9 cellular contexts compared by ENCODE assay signal in genomic region chr2:42328148-42328833, GRCh38. TPM values are rescaled to one million over a fixed set of nuclear protein-coding genes. Genes with fewer than 3 reads are reported as not detected.
A peak's percentile ranks its signal among the peaks of the same experiment; 100 is the strongest.
DNase-seq lines count a peak whose midpoint lies in the region; ATAC-seq and TF ChIP-seq lines count a peak whose summit lies in the region.
"Had no signal": no experiment of that assay in that cellular context is flagged by ENCODE, and none has a peak within 500 bp of the region (broad histone marks: within the 10 kb centered on the region; RNA-seq: fewer than 3 reads in every experiment).

No MANE protein-coding gene starts in this region.

- peaks cover 0 to 9% of the 10 kb centered on the region in 2 donors for H3K4me1 ChIP-seq in uterus
- H3K4me1 ChIP-seq: SJCRH30 had no signal

- H3K27ac ChIP-seq in uterus: no peak overlapping the region
- H3K27ac ChIP-seq: SJCRH30 had no signal

- ATAC-seq in HG02938 (IDR thresholded peaks at IDR 0.05; ENCODE audit: unreplicated experiment) (peak; percentile 55), left ventricle myocardium superior (no peak)

- H3K36me3 ChIP-seq in uterus: no peaks in the 10 kb centered on the region

- peak; percentile 43 to 56 (median 48) for TF ChIP-seq CTCF in uterus (IDR thresholded peaks at IDR 0.05)

- H3K27me3 ChIP-seq in uterus: no peaks in the 10 kb centered on the region
- H3K27me3 ChIP-seq: SJCRH30 had no signal

- H3K9me3 ChIP-seq in uterus: no peaks in the 10 kb centered on the region
- H3K9me3 ChIP-seq: SJCRH30 had no signal

- intact Hi-C loops in uterus (cut with DNase I; ENCODE audit: low total_unique reads) (loop anchor here (5.0 kb wide), 1 partner anchor 231 kb away; no protein-coding TSS in a partner anchor), left ventricle myocardium superior (cut with micrococcal nuclease) (loop anchor here (10.0 kb wide), 1 partner anchor 233 kb away; no protein-coding TSS in a partner anchor)

- DNase-seq in DMS 273 (lab: John Stamatoyannopoulos, UW; ENCODE audit: unreplicated experiment): peak; percentile 62
- DNase-seq in SW480 (ENCODE audit: low spot score): peak; percentile 53
- DNase-seq in glomerular visceral epithelial cell (ENCODE audit: extremely low spot score): peak; percentile 25
- no peak for DNase-seq in uterus
- no peak for DNase-seq in HuH-7.5 (ENCODE audit: low spot score)
- DNase-seq in activated CD4-positive, CD25-positive, alpha-beta regulatory T cell treated with anti-CD3 and anti-CD28 coated beads, Interleukin-2, amount 50 U/mL, for 72 hours: no peak
- no peak for DNase-seq in left ventricle myocardium superior

- no peak for TF ChIP-seq POLR2A in uterus (IDR thresholded peaks at IDR 0.05)

- H3K4me3 ChIP-seq in uterus: no peak overlapping the region
- H3K4me3 ChIP-seq: SJCRH30 had no signal

RNA-seq across cellular contexts. Expression of gene COX7A2L, which starts 32.7 kb away (rescaled TPM):
- total RNA-seq in uterus: 100 to 1,000 TPM in 3 of 4 donors, 10 to 100 TPM in 1; 46.6 to 196 (median 126) TPM
- total RNA-seq in left ventricle myocardium superior: 98.4 TPM

Comparison
In these comparisons a context has a peak if more than half of its experiments do, and no peak if none do; other contexts are left out.
1. DNase-seq: peak in DMS 273 (single experiment), SW480 (single experiment) and glomerular visceral epithelial cell (single experiment); none in uterus (0 of 2), HuH-7.5 (single experiment), activated CD4-positive, CD25-positive, alpha-beta regulatory T cell treated with anti-CD3 and anti-CD28 coated beads, Interleukin-2, amount 50 U/mL, for 72 hours (single experiment) and left ventricle myocardium superior (single experiment).